In genomic region chr12:105922670-105923102, GRCh38 we compare ENCODE assay signal across 12 cellular contexts.
DNase-seq lines count a peak whose midpoint lies in the region; ATAC-seq and TF ChIP-seq lines count a peak whose summit lies in the region.
"Had no signal": no experiment of that assay in that cellular context is flagged by ENCODE, and none has a peak within 500 bp of the region (broad histone marks: within the 10 kb centered on the region; RNA-seq: fewer than 3 reads in every experiment).

No MANE protein-coding gene starts in this region.

- peak overlapping the region; percentile 31 for H3K27ac Mint-ChIP-seq in neural progenitor cell
- H3K27ac Mint-ChIP-seq: activated naive CD8-positive, alpha-beta T cell treated with anti-CD3 and anti-CD28 coated beads, Interleukin-2, amount 10 ng/mL, durations not matched to agents 7 days and 5 days had no signal

- H3K79me2 ChIP-seq in neural progenitor cell (ENCODE audit: low read depth): no peaks in the 10 kb centered on the region

- ATAC-seq in GM19328 (IDR thresholded peaks at IDR 0.05; ENCODE audit: unreplicated experiment): no peak
- ATAC-seq in HG02840 (IDR thresholded peaks at IDR 0.05; ENCODE audit: low FRiP score, unreplicated experiment): no peak
- ATAC-seq: gastroesophageal sphincter had no signal

- H4K20me1 ChIP-seq in neural progenitor cell (ENCODE audit: low read depth): no peaks in the 10 kb centered on the region

- H3K9ac ChIP-seq in neural progenitor cell: no peak overlapping the region

- H3K4me2 ChIP-seq in neural progenitor cell: no peak overlapping the region

- H3K4me1 Mint-ChIP-seq in neural progenitor cell: peaks cover 4% of the 10 kb centered on the region
- H3K4me1 Mint-ChIP-seq: activated naive CD8-positive, alpha-beta T cell treated with anti-CD3 and anti-CD28 coated beads, Interleukin-2, amount 10 ng/mL, durations not matched to agents 7 days and 5 days had no signal

- peak; percentile 95 for DNase-seq in DMS53 (lab: John Stamatoyannopoulos, UW)
- peak; percentile 20 for DNase-seq in NCI-H2196 treated with DMSO at 0.1 percent for 48 hours (lab: John Stamatoyannopoulos, UW; ENCODE audit: unreplicated experiment)
- peak; percentile 67 for DNase-seq in cerebellum (ENCODE audit: low spot score)
- DNase-seq in neural progenitor cell (ENCODE audit: low spot score): no peak
- no peak for DNase-seq in NK-92 (lab: John Stamatoyannopoulos, UW; ENCODE audit: unreplicated experiment)
- DNase-seq in OCI-M2 (lab: John Stamatoyannopoulos, UW; ENCODE audit: unreplicated experiment): no peak
- DNase-seq: activated CD4-positive, alpha-beta T cell treated with anti-CD3 and anti-CD28 coated beads for 4 hours; activated naive CD8-positive, alpha-beta T cell treated with anti-CD3 and anti-CD28 coated beads, Interleukin-2, amount 10 ng/mL, durations not matched to agents 7 days and 5 days; DMS79 had no signal

- no peaks in the 10 kb centered on the region for H3K9me3 ChIP-seq in neural progenitor cell (ENCODE audit: low read depth)
- H3K9me3 ChIP-seq: gastroesophageal sphincter had no signal

- peaks cover 3% of the 10 kb centered on the region for H3K9me3 Mint-ChIP-seq in neural progenitor cell
- H3K9me3 Mint-ChIP-seq: activated naive CD8-positive, alpha-beta T cell treated with anti-CD3 and anti-CD28 coated beads, Interleukin-2, amount 10 ng/mL, durations not matched to agents 7 days and 5 days had no signal

- no peak overlapping the region for H3K4me3 ChIP-seq in neural progenitor cell
- H3K4me3 ChIP-seq: gastroesophageal sphincter had no signal

- H2AFZ ChIP-seq in neural progenitor cell (replicated peaks): no peak overlapping the region

- no peaks in the 10 kb centered on the region for H3K36me3 ChIP-seq in neural progenitor cell
- H3K36me3 ChIP-seq: gastroesophageal sphincter had no signal

- no peak overlapping the region for H3K4me3 Mint-ChIP-seq in neural progenitor cell
- H3K4me3 Mint-ChIP-seq: activated naive CD8-positive, alpha-beta T cell treated with anti-CD3 and anti-CD28 coated beads, Interleukin-2, amount 10 ng/mL, durations not matched to agents 7 days and 5 days had no signal

- peaks cover 6% of the 10 kb centered on the region for H3K27me3 Mint-ChIP-seq in neural progenitor cell (ENCODE audit: insufficient read depth, low read depth)
- H3K27me3 Mint-ChIP-seq: activated naive CD8-positive, alpha-beta T cell treated with anti-CD3 and anti-CD28 coated beads, Interleukin-2, amount 10 ng/mL, durations not matched to agents 7 days and 5 days had no signal

- H3K27me3 ChIP-seq in neural progenitor cell: no peaks in the 10 kb centered on the region
- H3K27me3 ChIP-seq: gastroesophageal sphincter had no signal

- H3K36me3 Mint-ChIP-seq in neural progenitor cell: no peaks in the 10 kb centered on the region
- H3K36me3 Mint-ChIP-seq: activated naive CD8-positive, alpha-beta T cell treated with anti-CD3 and anti-CD28 coated beads, Interleukin-2, amount 10 ng/mL, durations not matched to agents 7 days and 5 days had no signal

- no peaks in the 10 kb centered on the region for H3F3A ChIP-seq in neural progenitor cell (ENCODE audit: low read depth)

- H3K4me1 ChIP-seq in neural progenitor cell: no peaks in the 10 kb centered on the region
- H3K4me1 ChIP-seq: gastroesophageal sphincter had no signal

- TF ChIP-seq CTCF in neural progenitor cell (IDR thresholded peaks at IDR 0.05): no peak

- no peak overlapping the region for H3K27ac ChIP-seq in neural progenitor cell
- H3K27ac ChIP-seq: gastroesophageal sphincter had no signal

Comparison
In these comparisons a context has a peak if more than half of its experiments do, and no peak if none do; other contexts are left out.
1. DNase-seq: peak in DMS53 (single experiment), NCI-H2196 treated with DMSO at 0.1 percent for 48 hours (single experiment) and cerebellum (single experiment); none in neural progenitor cell (single experiment), NK-92 (single experiment) and OCI-M2 (single experiment).